ENCODE assay signal across 11 cellular contexts in the genomic region with DNA sequence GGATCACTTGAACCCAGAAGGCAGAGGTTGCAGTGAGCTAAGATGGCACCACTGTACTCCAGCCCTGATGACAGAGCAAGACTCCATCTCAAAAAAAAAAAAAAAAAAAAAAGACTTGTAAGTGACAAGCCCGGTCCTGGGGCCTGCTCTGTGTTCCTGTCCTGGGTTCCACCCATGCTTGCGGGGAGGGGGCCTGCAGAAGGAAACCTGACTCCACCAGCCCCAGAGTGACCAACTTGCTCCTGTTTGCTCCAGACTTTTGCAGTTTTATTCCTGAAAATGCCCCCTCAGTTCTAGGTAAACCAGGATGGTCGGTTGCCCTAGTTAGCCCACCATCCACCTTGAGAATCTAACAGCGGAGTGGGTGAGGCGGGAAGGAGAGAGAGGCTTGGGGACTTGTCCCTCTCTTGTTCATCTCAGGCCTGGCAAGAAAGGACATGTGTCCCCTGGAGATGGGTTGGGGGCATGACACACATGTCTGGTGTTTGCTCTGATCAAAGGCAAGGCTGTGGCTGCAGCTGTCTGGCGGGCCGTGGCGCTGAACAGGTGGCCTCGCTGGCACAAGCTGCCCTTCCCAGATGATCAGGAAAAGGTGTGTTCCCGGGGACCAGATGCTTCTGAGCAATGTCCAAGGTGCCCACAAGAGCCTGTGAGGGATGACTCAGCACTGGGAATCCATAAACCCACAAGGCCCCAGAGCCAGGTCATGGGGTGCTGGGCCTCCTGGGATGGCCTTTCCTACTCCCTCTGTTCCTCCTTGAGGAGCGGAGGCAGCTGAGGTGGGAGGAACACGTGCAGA. TPM values are rescaled to one million over a fixed set of nuclear protein-coding genes. Genes with fewer than 3 reads are reported as not detected.
DNase-seq lines count a peak whose midpoint lies in the region; ATAC-seq, FAIRE-seq and TF ChIP-seq lines count a peak whose summit lies in the region.
"Had no signal": no experiment of that assay in that cellular context is flagged by ENCODE, and none has a peak within 500 bp of the region (broad histone marks: within the 10 kb centered on the region; RNA-seq: fewer than 3 reads in every experiment).

No MANE protein-coding gene starts in this region.

- H3K9me3 ChIP-seq in adipocyte (ENCODE audit: control insufficient read depth, low read length) (peaks cover 6% of the 10 kb centered on the region), HepG2 (ENCODE audit: low read length) (no peaks in the 10 kb centered on the region)
- H3K9me3 ChIP-seq: right lobe of liver had no signal

- no peak for TF ChIP-seq POLR2A in HepG2 (IDR thresholded peaks at IDR 0.05; ENCODE audit: insufficient read depth in 1 of 2, low read depth in 2 of 2, low read length in 2 of 2)

- no peak for TF ChIP-seq CTCF in HepG2 (CRISPR knock-in tag; IDR thresholded peaks at IDR 0.05)

- no peak for TF ChIP-seq RAD21 in HepG2 (CRISPR knock-in tag; IDR thresholded peaks at IDR 0.05)

- H3K27ac ChIP-seq in HepG2 (ENCODE audit: extremely low read length, insufficient read depth, low read length) = peak overlapping the region; percentile 64
- H3K27ac ChIP-seq: right lobe of liver had no signal

- CTCF ChIA-PET in HepG2 (lab: Yijun Ruan, JAX; ENCODE audit: low intra/inter-chr PET ratio, low total read pairs) = no interaction called here

- H3K27me3 ChIP-seq in adipocyte (replicated peaks; ENCODE audit: control insufficient read depth, insufficient read depth, low read length) (peaks cover 6% of the 10 kb centered on the region), HepG2 (ENCODE audit: control insufficient read depth in 1 of 2, insufficient read depth in 2 of 2, low read length in 2 of 2) (no peaks in the 10 kb centered on the region; a peak in 1 of 5 replicates)
- H3K27me3 ChIP-seq: right lobe of liver had no signal

- ATAC-seq in HepG2 (no peak), HG02973 (IDR thresholded peaks at IDR 0.05; ENCODE audit: unreplicated experiment) (no peak)
- ATAC-seq in activated CD4-positive, CD25-positive, alpha-beta regulatory T cell treated with anti-CD3 and anti-CD28 coated beads, Interleukin-2, amount 50 U/mL, for 24 hours = no peak
- ATAC-seq: right lobe of liver had no signal

- H3K4me1 ChIP-seq in adipocyte (ENCODE audit: control insufficient read depth, insufficient read depth, low read length) = peaks cover 8% of the 10 kb centered on the region
- H3K4me1 ChIP-seq in HepG2 (ENCODE audit: insufficient read depth, low read length) = peaks cover 61% of the 10 kb centered on the region

- no peak for FAIRE-seq in HepG2 (lab: Jason Lieb, UNC)

- intact Hi-C loops in HepG2 (cut with micrococcal nuclease; ENCODE audit: unreplicated experiment) = no loop called here

- peaks cover 31% of the 10 kb centered on the region for H3K79me2 ChIP-seq in HepG2 (ENCODE audit: insufficient read depth, low read length)

- DNase-seq in COLO668 (lab: John Stamatoyannopoulos, UW; ENCODE audit: unreplicated experiment) = peak; percentile 83
- peak; percentile 27 for DNase-seq in HuH-7.5 (ENCODE audit: low spot score)
- peak; percentile 25 for DNase-seq in adipocyte (ENCODE audit: low read depth)
- DNase-seq in HepG2 (ENCODE audit: low spot score) = peak; percentile 71
- DNase-seq in G401 (ENCODE audit: low spot score) = no peak
- no peak for DNase-seq in T-helper 1 cell
- DNase-seq: COR-L47, KG1 had no signal

- H4K20me1 ChIP-seq in HepG2 (ENCODE audit: insufficient read depth, low read length) = no peaks in the 10 kb centered on the region

- H2AFZ ChIP-seq in HepG2 (ENCODE audit: low read length) = no peak overlapping the region

- TF ChIP-seq EP300 in HepG2 (IDR thresholded peaks at IDR 0.05; ENCODE audit: low read depth in 2 of 2, low read length in 2 of 2) (peak in 1 of 2 experiments; percentile 54; a peak in 1 of 4 replicates), HepG2 (CRISPR knock-in tag; IDR thresholded peaks at IDR 0.05; ENCODE audit: borderline replicate concordance) (no peak)

- H3K4me2 ChIP-seq in HepG2 (ENCODE audit: low read depth, low read length) = peak overlapping the region; percentile 51

- POLR2A ChIA-PET in HepG2 (lab: Yijun Ruan, JAX) = interaction anchor here (0.8 to 1.8 kb wide), 4 partner anchors 12 to 86 kb away, joined by 3 to 14 read pairs (median 4); a partner anchor contains a TSS

- H3K9ac ChIP-seq in adipocyte (ENCODE audit: low read length) (no peak overlapping the region), HepG2 (ENCODE audit: insufficient read depth, low read depth, low read length) (peak overlapping the region; percentile 39; the same call in 1 of the 2 replicates)

- H3K4me3 ChIP-seq in adipocyte (ENCODE audit: low read length) (no peak overlapping the region), HepG2 (replicated peaks in 1 of 3; ENCODE audit: insufficient read depth in 1 of 3, low read depth in 2 of 3, low read length in 3 of 3) (peak overlapping the region in 1 of 3 experiments; percentile 43; a peak in 1 of 6 replicates)
- H3K4me3 ChIP-seq: right lobe of liver had no signal

- WGBS in HepG2 (ENCODE audit: low lambda C conversion rate) = 50% methylated on average over 8 of the region's 12 CpGs

- H3K36me3 ChIP-seq in adipocyte (ENCODE audit: control insufficient read depth, insufficient read depth, low read length, severe bottlenecking) (no peaks in the 10 kb centered on the region), HepG2 (replicated peaks in 1 of 2; ENCODE audit: control insufficient read depth in 1 of 2, insufficient read depth in 2 of 2, low read length in 2 of 2) (peaks cover 2 to 17% of the 10 kb centered on the region in 2 experiments; a peak in 3 of 5 replicates)
- H3K36me3 ChIP-seq: right lobe of liver had no signal

- BruUV-seq in HepG2 (replicated peaks; lab: Mats Ljungman, UMichigan) = no TSS peak

- in situ Hi-C loops in HepG2 (cut with HindIII; ENCODE audit: extremely low pct_ligation_motif_present, low pct_unique_long_range_greater_than_20kb) (no loop called here), G401 (cut with HindIII; ENCODE audit: low sequenced_read_pairs) (no loop called here)

TF ChIP-seq in HepG2, 621 proteins besides CTCF, POLR2A, EP300 and RAD21 (continues in another document):
- TF ChIP-seq, protein P1, sequence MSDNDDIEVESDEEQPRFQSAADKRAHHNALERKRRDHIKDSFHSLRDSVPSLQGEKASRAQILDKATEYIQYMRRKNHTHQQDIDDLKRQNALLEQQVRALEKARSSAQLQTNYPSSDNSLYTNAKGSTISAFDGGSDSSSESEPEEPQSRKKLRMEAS (IDR thresholded peaks at IDR 0.05) = peak; percentile 59; the same call in 1 of the 2 replicates

RNA-seq across cellular contexts. Expression of a gene that starts 9.9 kb away (rescaled TPM):
- 23.6 and 40.4 TPM in 2 replicates for total RNA-seq in HepG2 (2016; rRNA removed; fragmentation: Illumina TruSeq; extraction: Trizol)
- 19.7 and 22.6 TPM in 2 replicates for total RNA-seq in HepG2 (2016; cell fraction: cytosol; rRNA removed; fragmentation: Illumina TruSeq; extraction: Trizol; ENCODE audit: low read depth)
- 17.6 and 41.1 TPM in 2 replicates for total RNA-seq in HepG2 (2016; cell fraction: insoluble cytoplasmic fraction; rRNA removed; fragmentation: Illumina TruSeq; extraction: Trizol)
- 27.9 and 29.7 TPM in 2 replicates for total RNA-seq in HepG2 (2016; cell fraction: membrane; rRNA removed; fragmentation: Illumina TruSeq; extraction: Trizol)
- 50.9 and 60.6 TPM in 2 replicates for total RNA-seq in HepG2 (2016; cell fraction: nucleus; rRNA removed; fragmentation: Illumina TruSeq; extraction: Trizol)
- polyA plus RNA-seq in HepG2 (2011; rRNA removed) = 64.0 and 83.4 TPM in 2 replicates
- 37.9 and 59.3 TPM in 2 replicates for polyA plus RNA-seq in HepG2 (2011; cell fraction: cytosol; rRNA removed)
- polyA plus RNA-seq in HepG2 (2011; cell fraction: nucleus; rRNA removed) = 131 and 158 TPM in 2 replicates
- 80.7 and 119 TPM in 2 replicates for polyA plus RNA-seq in HepG2 (2012)
- 10.8 and 12.1 TPM in 2 replicates for polyA plus RNA-seq in HepG2 (2016; cell fraction: cytosol; fragmentation: Illumina TruSeq; extraction: Trizol; ENCODE audit: low read depth)
- 25.6 and 36.8 TPM in 2 replicates for polyA plus RNA-seq in HepG2 (2016; cell fraction: insoluble cytoplasmic fraction; fragmentation: Illumina TruSeq; extraction: Trizol; ENCODE audit: low read depth)
- polyA plus RNA-seq in HepG2 (2016; cell fraction: membrane; fragmentation: Illumina TruSeq; extraction: Trizol; ENCODE audit: low read depth) = 20.7 and 25.9 TPM in 2 replicates
- 130 and 133 TPM in 2 replicates for polyA plus RNA-seq in HepG2 (2016; cell fraction: nucleus; fragmentation: Illumina TruSeq; extraction: Trizol; ENCODE audit: insufficient read depth, low read depth)
- 49.7 and 219 TPM in 2 replicates for polyA minus RNA-seq in HepG2 (2011; rRNA and poly(A)+ RNA removed; ENCODE audit: low replicate concordance)
- polyA minus RNA-seq in HepG2 (2011; cell fraction: cytosol; rRNA and poly(A)+ RNA removed) = 75.4 and 75.5 TPM in 2 replicates
- polyA minus RNA-seq in HepG2 (2011; cell fraction: nucleus; rRNA and poly(A)+ RNA removed) = 58.3 and 59.0 TPM in 2 replicates
- 25.5 and 27.8 TPM in 2 replicates for total RNA-seq in G401 (2014; rRNA removed; shearing (Covaris generic))

RNA-seq across cellular contexts. Expression of a gene that starts 30.7 kb away (rescaled TPM):
- 50.8 and 55.5 TPM in 2 replicates for total RNA-seq in HepG2 (2016; rRNA removed; fragmentation: Illumina TruSeq; extraction: Trizol)
- total RNA-seq in HepG2 (2016; cell fraction: cytosol; rRNA removed; fragmentation: Illumina TruSeq; extraction: Trizol; ENCODE audit: low read depth) = 110 and 141 TPM in 2 replicates
- 53.9 and 57.2 TPM in 2 replicates for total RNA-seq in HepG2 (2016; cell fraction: insoluble cytoplasmic fraction; rRNA removed; fragmentation: Illumina TruSeq; extraction: Trizol)
- total RNA-seq in HepG2 (2016; cell fraction: membrane; rRNA removed; fragmentation: Illumina TruSeq; extraction: Trizol) = 100.0 and 131 TPM in 2 replicates
- 32.7 and 33.6 TPM in 2 replicates for total RNA-seq in HepG2 (2016; cell fraction: nucleus; rRNA removed; fragmentation: Illumina TruSeq; extraction: Trizol)
- 52.9 and 62.4 TPM in 2 replicates for polyA plus RNA-seq in HepG2 (2011; rRNA removed)
- polyA plus RNA-seq in HepG2 (2011; cell fraction: cytosol; rRNA removed) = 58.4 and 70.2 TPM in 2 replicates
- 58.8 and 59.2 TPM in 2 replicates for polyA plus RNA-seq in HepG2 (2011; cell fraction: nucleus; rRNA removed)
- 50.8 and 63.8 TPM in 2 replicates for polyA plus RNA-seq in HepG2 (2012)
- 122 and 158 TPM in 2 replicates for polyA plus RNA-seq in HepG2 (2016; cell fraction: cytosol; fragmentation: Illumina TruSeq; extraction: Trizol; ENCODE audit: low read depth)
- 61.2 and 70.0 TPM in 2 replicates for polyA plus RNA-seq in HepG2 (2016; cell fraction: insoluble cytoplasmic fraction; fragmentation: Illumina TruSeq; extraction: Trizol; ENCODE audit: low read depth)
- 97.9 and 125 TPM in 2 replicates for polyA plus RNA-seq in HepG2 (2016; cell fraction: membrane; fragmentation: Illumina TruSeq; extraction: Trizol; ENCODE audit: low read depth)
- 71.8 and 76.2 TPM in 2 replicates for polyA plus RNA-seq in HepG2 (2016; cell fraction: nucleus; fragmentation: Illumina TruSeq; extraction: Trizol; ENCODE audit: insufficient read depth, low read depth)
- polyA minus RNA-seq in HepG2 (2011; rRNA and poly(A)+ RNA removed; ENCODE audit: low replicate concordance) = 53.9 and 60.5 TPM in 2 replicates
- polyA minus RNA-seq in HepG2 (2011; cell fraction: cytosol; rRNA and poly(A)+ RNA removed) = 26.4 and 31.4 TPM in 2 replicates
- polyA minus RNA-seq in HepG2 (2011; cell fraction: nucleus; rRNA and poly(A)+ RNA removed) = 19.3 and 23.5 TPM in 2 replicates
- total RNA-seq in G401 (2014; rRNA removed; shearing (Covaris generic)) = 15.7 and 17.4 TPM in 2 replicates

Comparison
In these comparisons a context has a peak if more than half of its experiments do, and no peak if none do; other contexts are left out.
1. DNase-seq: peak in COLO668 (single experiment), HuH-7.5 (single experiment), adipocyte (single experiment) and HepG2 (single experiment); none in G401 (single experiment) and T-helper 1 cell (0 of 5).